12 cellular contexts compared by ENCODE assay signal in genomic region chr11:11391796-11392195, GRCh38. TPM values are rescaled to one million over a fixed set of nuclear protein-coding genes. Genes with fewer than 3 reads are reported as not detected.
DNase-seq lines count a peak whose midpoint lies in the region; ATAC-seq and TF ChIP-seq lines count a peak whose summit lies in the region.
"Had no signal": no experiment of that assay in that cellular context is flagged by ENCODE, and none has a peak within 500 bp of the region (broad histone marks: within the 10 kb centered on the region; RNA-seq: fewer than 3 reads in every experiment).

No MANE protein-coding gene starts in this region.

- peaks cover 25% of the 10 kb centered on the region for H3K27me3 Mint-ChIP-seq in Caco-2 (ENCODE audit: insufficient read depth, unreplicated experiment)

- ATAC-seq in PC-3 = peak; percentile 95
- peak; percentile 81 for ATAC-seq in esophagus mucosa
- ATAC-seq in psoas muscle = peak; percentile 15 to 64 (median 46)
- ATAC-seq: activated T-cell treated with anti-CD3 and anti-CD28 coated beads, Interleukin-2, amount 50 U/mL, for 4 hours; T-helper 17 cell had no signal

- H3K27me3 ChIP-seq in PC-3 (ENCODE audit: low read length) (no peaks in the 10 kb centered on the region), psoas muscle (ENCODE audit: insufficient read depth in 3 of 3, low read length in 2 of 3) (no peaks in the 10 kb centered on the region), Caco-2 (replicated peaks; ENCODE audit: control insufficient read depth, insufficient read depth, low read length) (no peaks in the 10 kb centered on the region; the same call in 1 of the 2 replicates)

- no peaks in the 10 kb centered on the region for H3K79me2 ChIP-seq in PC-3 (ENCODE audit: low read length)

- POLR2A ChIA-PET in PC-3 (lab: Charles Lee; ENCODE audit: unreplicated experiment) (no interaction called here), Caco-2 (lab: Charles Lee) (no interaction called here)

- peak overlapping the region; percentile 52 for H3K4me2 ChIP-seq in PC-3 (ENCODE audit: low read length)

- TF ChIP-seq CTCF in PC-3 (conservative IDR thresholded peaks at IDR 0.05; ENCODE audit: low read depth, low read length) (no peak), psoas muscle (IDR thresholded peaks at IDR 0.05) (no peak), Caco-2 (IDR thresholded peaks at IDR 0.05; ENCODE audit: insufficient read depth in 1 of 2, low read depth in 1 of 2, low read length in 1 of 2, severe bottlenecking in 1 of 2, unreplicated experiment in 1 of 2) (no peak), GM13977 (IDR thresholded peaks at IDR 0.05; ENCODE audit: extremely low read depth, insufficient read depth, missing control alignments) (no peak)

- H3K9me2 ChIP-seq in PC-3 (replicated peaks; ENCODE audit: low read length) = no peaks in the 10 kb centered on the region

- H4K20me1 ChIP-seq in PC-3 (ENCODE audit: low read length) = no peaks in the 10 kb centered on the region

- in situ Hi-C loops in GM13977 (cut with MboI; ENCODE audit: low pct_unique_long_range_greater_than_20kb, low sequenced_read_pairs, unreplicated experiment) = no loop called here

- H3K36me3 Mint-ChIP-seq in Caco-2 (ENCODE audit: insufficient read depth, unreplicated experiment) = no peaks in the 10 kb centered on the region
- H3K36me3 Mint-ChIP-seq: naive B cell had no signal

- no peaks in the 10 kb centered on the region for H3F3A ChIP-seq in PC-3 (ENCODE audit: low read length, unreplicated experiment)

- no peak overlapping the region for H3K9ac ChIP-seq in PC-3 (ENCODE audit: low read length)

- H3K4me1 ChIP-seq in PC-3 (ENCODE audit: insufficient read depth, low read length) (peaks cover 18% of the 10 kb centered on the region), psoas muscle (peaks cover 16% of the 10 kb centered on the region), Caco-2 (no peaks in the 10 kb centered on the region)

- H3K4me3 ChIP-seq in PC-3 (ENCODE audit: low read length) (no peak overlapping the region), psoas muscle (no peak overlapping the region), Caco-2 (ENCODE audit: low read depth, low read length) (no peak overlapping the region)

- H3K27ac ChIP-seq in PC-3 (ENCODE audit: low read length) (no peak overlapping the region), psoas muscle (no peak overlapping the region)

- WGBS in psoas muscle, 3 donors = 55 to 68% (median 63%) methylated on average over 8 of the region's 8 CpGs

- CTCF ChIA-PET in PC-3 (lab: Charles Lee) (interaction anchor here (0.5 kb wide), 1 partner anchor 157 kb away, joined by 5 read pairs; no protein-coding TSS in a partner anchor), Caco-2 (lab: Charles Lee) (no interaction called here)

- H3K4me3 Mint-ChIP-seq in Caco-2 (ENCODE audit: unreplicated experiment) = no peak overlapping the region
- H3K4me3 Mint-ChIP-seq: activated T-cell treated with anti-CD3 and anti-CD28 coated beads, Interleukin-2, amount 50 U/mL, for 4 hours; naive B cell; T-helper 17 cell had no signal

- DNase-seq in Daoy (ENCODE audit: low read depth) (peak; percentile 84), PC-3 (peak; percentile 88), psoas muscle (peak in 1 of 2 donors; percentile 21), globus pallidus (ENCODE audit: low spot score) (no peak), Caco-2 (no peak), midbrain (lab: John Stamatoyannopoulos, UW) (no peak), GM13977 (ENCODE audit: low spot score) (no peak)
- DNase-seq: activated T-cell treated with anti-CD3 and anti-CD28 coated beads, Interleukin-2, amount 50 U/mL, for 4 hours; erythroblast; naive B cell; T-helper 17 cell had no signal

- no peak overlapping the region for H3K27ac Mint-ChIP-seq in Caco-2 (ENCODE audit: unreplicated experiment)
- H3K27ac Mint-ChIP-seq: naive B cell, T-helper 17 cell had no signal

- intact Hi-C loops in PC-3 (cut with micrococcal nuclease) (no loop called here), psoas muscle (cut with DNase I) (no loop called here), Caco-2 (cut with micrococcal nuclease; ENCODE audit: unreplicated experiment) (no loop called here)

- H3K36me3 ChIP-seq in PC-3 (ENCODE audit: low read depth, low read length) = no peaks in the 10 kb centered on the region
- no peaks in the 10 kb centered on the region for H3K36me3 ChIP-seq in psoas muscle (ENCODE audit: insufficient read depth in 1 of 2, low read depth in 1 of 2)
- H3K36me3 ChIP-seq in Caco-2 (ENCODE audit: control insufficient read depth, insufficient read depth, low read length) = no peaks in the 10 kb centered on the region

- no TSS peak for BruUV-seq in PC-3 (replicated peaks; lab: Mats Ljungman, UMichigan)
- BruUV-seq in Caco-2 (replicated peaks; lab: Mats Ljungman, UMichigan) = no TSS peak

- no peak overlapping the region for H2AFZ ChIP-seq in PC-3 (ENCODE audit: low read length)

- no peaks in the 10 kb centered on the region for H3K9me3 Mint-ChIP-seq in Caco-2 (ENCODE audit: unreplicated experiment)
- H3K9me3 Mint-ChIP-seq: activated T-cell treated with anti-CD3 and anti-CD28 coated beads, Interleukin-2, amount 50 U/mL, for 4 hours had no signal

- H3K9me3 ChIP-seq in PC-3 (ENCODE audit: low read length) (no peaks in the 10 kb centered on the region), psoas muscle (no peaks in the 10 kb centered on the region), Caco-2 (no peaks in the 10 kb centered on the region)

- no peaks in the 10 kb centered on the region for H3K4me1 Mint-ChIP-seq in Caco-2 (ENCODE audit: low read depth, unreplicated experiment)
- H3K4me1 Mint-ChIP-seq: naive B cell, T-helper 17 cell had no signal

RNA-seq across cellular contexts. Expression of gene CSNK2A3, which starts 38.7 kb away (rescaled TPM):
- total RNA-seq in Daoy (2014; rRNA removed; shearing (Covaris generic)) = 1.3 and 2.4 TPM in 2 replicates
- 0.75 and 2.3 TPM in 2 replicates for total RNA-seq in PC-3 (2014; rRNA removed)
- total RNA-seq in esophagus mucosa = 0.84 TPM
- total RNA-seq in psoas muscle = 1 to 10 TPM in 2 of 4 donors, under 1 TPM in 1, not detected in 1; 0.52 to 2.0 (median 1.2) TPM
- 1 to 10 TPM in 2 of 3 donors, under 1 TPM in 1; 0.86 to 1.6 (median 1.5) TPM for polyA plus RNA-seq in psoas muscle
- total RNA-seq in Caco-2 (2022) = 0.75 and 1.2 TPM in 2 replicates

Comparison
In these comparisons a context has a peak if more than half of its experiments do, and no peak if none do; other contexts are left out.
1. DNase-seq: peak in Daoy (single experiment) and PC-3 (single experiment); none in globus pallidus (single experiment), Caco-2 (0 of 2), midbrain (single experiment) and GM13977 (single experiment).
2. Peak in every context shown above with its lines, with median percentiles within 50 percentile points of each other: ATAC-seq.